24 cellular contexts compared by ENCODE assay signal in genomic region chr16:50985733-50986132, GRCh38.
DNase-seq lines count a peak whose midpoint lies in the region; ATAC-seq, FAIRE-seq and TF ChIP-seq lines count a peak whose summit lies in the region.
"Had no signal": no experiment of that assay in that cellular context is flagged by ENCODE, and none has a peak within 500 bp of the region (broad histone marks: within the 10 kb centered on the region; RNA-seq: fewer than 3 reads in every experiment).

No MANE protein-coding gene starts in this region.

- H3K4me1 ChIP-seq in HepG2 (ENCODE audit: insufficient read depth, low read length), result no peaks in the 10 kb centered on the region
- H3K4me1 ChIP-seq in right lobe of liver, result peaks cover 0 to 18% (median 8%) of the 10 kb centered on the region in 4 donors
- peaks cover 37% of the 10 kb centered on the region for H3K4me1 ChIP-seq in OCI-LY7 (ENCODE audit: insufficient read depth, low read length, poor library complexity, severe bottlenecking)
- H3K4me1 ChIP-seq in tibial nerve, result no peaks in the 10 kb centered on the region
- H3K4me1 ChIP-seq: BE2C had no signal

- no peak overlapping the region for H3K4me2 ChIP-seq in HepG2 (ENCODE audit: low read depth, low read length)
- H3K4me2 ChIP-seq in OCI-LY7 (ENCODE audit: low read length), result no peak overlapping the region
- H3K4me2 ChIP-seq: BLaER1 had no signal

- no peak for TF ChIP-seq EP300 in HepG2 (IDR thresholded peaks at IDR 0.05; ENCODE audit: low read depth in 2 of 2, low read length in 2 of 2)
- no peak for TF ChIP-seq EP300 in HepG2 (CRISPR knock-in tag; IDR thresholded peaks at IDR 0.05; ENCODE audit: borderline replicate concordance)
- no peak for TF ChIP-seq EP300 in tibial nerve (IDR thresholded peaks at IDR 0.05)

- WGBS in HepG2 (ENCODE audit: low lambda C conversion rate), result 0% methylated on average over 2 of the region's 2 CpGs
- no CpG with 5 or more reads among the region's 2 CpGs for whole genome bisulfite sequencing in right lobe of liver (ENCODE audit: insufficient coverage, low coverage, low lambda C conversion rate, missing lambda C conversion rate)
- 65 to 73% methylated on average over 2 of the region's 2 CpGs for WGBS in tibial nerve, 2 donors

- H4K20me1 ChIP-seq in HepG2 (ENCODE audit: insufficient read depth, low read length), result no peaks in the 10 kb centered on the region
- H4K20me1 ChIP-seq in OCI-LY7 (ENCODE audit: insufficient read depth, low read length), result no peaks in the 10 kb centered on the region
- H4K20me1 ChIP-seq: BLaER1 had no signal

- BruUV-seq in HepG2 (replicated peaks; lab: Mats Ljungman, UMichigan) (no TSS peak), OCI-LY7 (replicated peaks; lab: Mats Ljungman, UMichigan) (no TSS peak)

- no peak for DNase-seq in HepG2 (ENCODE audit: low spot score)
- no peak for DNase-seq in right lobe of liver
- DNase-seq in OCI-LY7 (ENCODE audit: low spot score), result peak; percentile 16
- no peak for DNase-seq in bronchial epithelial cell (ENCODE audit: low read depth)
- DNase-seq in activated CD4-positive, alpha-beta T cell treated with anti-CD3 and anti-CD28 coated beads for 48 hours, result no peak
- no peak for DNase-seq in tibial nerve (ENCODE audit: low spot score in 2 of 2)
- DNase-seq: 8988T; ACHN; BE2C; C1 segment of cervical spinal cord; CD4-positive, alpha-beta memory T cell; CD4-positive, CD25-positive, alpha-beta regulatory T cell; CD8-positive, alpha-beta memory T cell; COR-L47; DMS 273 treated with DMSO at 0.1 percent for 48 hours; DMS153; DMS53; DMS79 treated with DMSO at 0.1 percent for 48 hours; GF-D8 had no signal

- H3K27ac ChIP-seq in HepG2 (ENCODE audit: extremely low read length, insufficient read depth, low read length) (no peak overlapping the region), right lobe of liver (no peak overlapping the region), OCI-LY7 (ENCODE audit: low read depth, low read length, poor library complexity, severe bottlenecking) (no peak overlapping the region), tibial nerve (no peak overlapping the region)
- H3K27ac ChIP-seq: BLaER1 had no signal

- H3K9me2 ChIP-seq in OCI-LY7 (ENCODE audit: insufficient read depth, low read length), result no peaks in the 10 kb centered on the region

- no peak overlapping the region for H2AFZ ChIP-seq in HepG2 (ENCODE audit: low read length)
- H2AFZ ChIP-seq in OCI-LY7 (ENCODE audit: low read length), result no peak overlapping the region

- H3K4me3 ChIP-seq in HepG2 (replicated peaks in 1 of 3; ENCODE audit: insufficient read depth in 1 of 3, low read depth in 2 of 3, low read length in 3 of 3) (no peak overlapping the region), right lobe of liver (no peak overlapping the region), OCI-LY7 (ENCODE audit: low read depth, low read length, poor library complexity, severe bottlenecking) (no peak overlapping the region), bronchial epithelial cell (ENCODE audit: low read depth, low read length) (no peak overlapping the region), tibial nerve (no peak overlapping the region)
- H3K4me3 ChIP-seq: BLaER1 had no signal

- CTCF ChIA-PET in HepG2 (lab: Yijun Ruan, JAX; ENCODE audit: low intra/inter-chr PET ratio, low total read pairs), result no interaction called here
- CTCF ChIA-PET in OCI-LY7 (lab: Charles Lee; ENCODE audit: unreplicated experiment), result no interaction called here

- intact Hi-C loops in HepG2 (cut with micrococcal nuclease; ENCODE audit: unreplicated experiment), result no loop called here
- intact Hi-C loops in right lobe of liver (cut with DNase I), result no loop called here
- intact Hi-C loops in OCI-LY7 (cut with micrococcal nuclease; ENCODE audit: unreplicated experiment), result no loop called here

- H3K79me2 ChIP-seq in HepG2 (ENCODE audit: insufficient read depth, low read length) (no peaks in the 10 kb centered on the region), OCI-LY7 (ENCODE audit: insufficient read depth, low read depth, low read length) (no peaks in the 10 kb centered on the region)

- H3K9me3 ChIP-seq in HepG2 (ENCODE audit: low read length), result no peaks in the 10 kb centered on the region
- H3K9me3 ChIP-seq in right lobe of liver, result no peaks in the 10 kb centered on the region
- H3K9me3 ChIP-seq in OCI-LY7 (ENCODE audit: low read length), result no peaks in the 10 kb centered on the region
- peaks cover 0 to 10% (median 0%) of the 10 kb centered on the region in 4 donors for H3K9me3 ChIP-seq in tibial nerve
- H3K9me3 ChIP-seq: BE2C had no signal

- TF ChIP-seq POLR2A in HepG2 (IDR thresholded peaks at IDR 0.05; ENCODE audit: insufficient read depth in 1 of 2, low read depth in 2 of 2, low read length in 2 of 2) (no peak), right lobe of liver (IDR thresholded peaks at IDR 0.05) (no peak), tibial nerve (IDR thresholded peaks at IDR 0.05) (no peak)

- TF ChIP-seq RAD21 in HepG2 (CRISPR knock-in tag; IDR thresholded peaks at IDR 0.05), result no peak

- ATAC-seq in HepG2, result no peak
- ATAC-seq in right lobe of liver, result no peak

- FAIRE-seq in HepG2 (lab: Jason Lieb, UNC) (no peak), bronchial epithelial cell (lab: Jason Lieb, UNC) (peak; percentile 13)
- FAIRE-seq: A204.1, G401.6, GM12892, GM18507 had no signal

- TF ChIP-seq CTCF in HepG2 (CRISPR knock-in tag; IDR thresholded peaks at IDR 0.05) (no peak), right lobe of liver (IDR thresholded peaks at IDR 0.05) (no peak), OCI-LY7 (conservative IDR thresholded peaks at IDR 0.05; ENCODE audit: low read length) (no peak), bronchial epithelial cell (IDR thresholded peaks at IDR 0.05; ENCODE audit: insufficient read depth, low read length, severe bottlenecking) (no peak), tibial nerve (IDR thresholded peaks at IDR 0.05) (no peak)

- H3K36me3 ChIP-seq in HepG2 (replicated peaks in 1 of 2; ENCODE audit: control insufficient read depth in 1 of 2, insufficient read depth in 2 of 2, low read length in 2 of 2) (no peaks in the 10 kb centered on the region), right lobe of liver (no peaks in the 10 kb centered on the region), OCI-LY7 (ENCODE audit: insufficient read depth, low read length) (no peaks in the 10 kb centered on the region), bronchial epithelial cell (ENCODE audit: control insufficient read depth, insufficient read depth, low read length) (no peaks in the 10 kb centered on the region), tibial nerve (no peaks in the 10 kb centered on the region)
- H3K36me3 ChIP-seq: BE2C, BLaER1 had no signal

- H3K27me3 ChIP-seq in HepG2 (ENCODE audit: control insufficient read depth in 1 of 2, insufficient read depth in 2 of 2, low read length in 2 of 2), result no peaks in the 10 kb centered on the region
- no peaks in the 10 kb centered on the region for H3K27me3 ChIP-seq in right lobe of liver
- no peaks in the 10 kb centered on the region for H3K27me3 ChIP-seq in bronchial epithelial cell (ENCODE audit: control insufficient read depth, insufficient read depth, low read length)
- H3K27me3 ChIP-seq in tibial nerve, result no peaks in the 10 kb centered on the region
- H3K27me3 ChIP-seq: BE2C, BLaER1 had no signal

- no peak overlapping the region for H3K9ac ChIP-seq in HepG2 (ENCODE audit: insufficient read depth, low read depth, low read length)
- H3K9ac ChIP-seq: BLaER1 had no signal

- in situ Hi-C loops in HepG2 (cut with HindIII; ENCODE audit: extremely low pct_ligation_motif_present, low pct_unique_long_range_greater_than_20kb), result no loop called here

- POLR2A ChIA-PET in HepG2 (lab: Yijun Ruan, JAX) (no interaction called here), OCI-LY7 (lab: Charles Lee) (no interaction called here)

TF ChIP-seq in HepG2, 621 proteins besides CTCF, POLR2A, EP300 and RAD21:
- TF ChIP-seq MNT (IDR thresholded peaks at IDR 0.05), result peak; percentile 67
- no peak for TF ChIP-seq ZNF768 (CRISPR knock-in tag; IDR thresholded peaks at IDR 0.05)
- no peak for TF ChIP-seq ZNF552 (CRISPR knock-in tag; IDR thresholded peaks at IDR 0.05; ENCODE audit: borderline replicate concordance)
- no peak for TF ChIP-seq HNRNPK (IDR thresholded peaks at IDR 0.05; ENCODE audit: low read depth, low read length, poor library complexity, severe bottlenecking)
- TF ChIP-seq MAFF (IDR thresholded peaks at IDR 0.05; ENCODE audit: low read depth, low read length), result no peak
- no peak for TF ChIP-seq ZNF605 (CRISPR knock-in tag; IDR thresholded peaks at IDR 0.05)
- no peak for TF ChIP-seq ZNF891 (CRISPR knock-in tag; IDR thresholded peaks at IDR 0.05)
- no peak for TF ChIP-seq ZNF513 (CRISPR knock-in tag; conservative IDR thresholded peaks at IDR 0.05)
